ENCODE assay signal across 8 cellular contexts in the genomic region with DNA sequence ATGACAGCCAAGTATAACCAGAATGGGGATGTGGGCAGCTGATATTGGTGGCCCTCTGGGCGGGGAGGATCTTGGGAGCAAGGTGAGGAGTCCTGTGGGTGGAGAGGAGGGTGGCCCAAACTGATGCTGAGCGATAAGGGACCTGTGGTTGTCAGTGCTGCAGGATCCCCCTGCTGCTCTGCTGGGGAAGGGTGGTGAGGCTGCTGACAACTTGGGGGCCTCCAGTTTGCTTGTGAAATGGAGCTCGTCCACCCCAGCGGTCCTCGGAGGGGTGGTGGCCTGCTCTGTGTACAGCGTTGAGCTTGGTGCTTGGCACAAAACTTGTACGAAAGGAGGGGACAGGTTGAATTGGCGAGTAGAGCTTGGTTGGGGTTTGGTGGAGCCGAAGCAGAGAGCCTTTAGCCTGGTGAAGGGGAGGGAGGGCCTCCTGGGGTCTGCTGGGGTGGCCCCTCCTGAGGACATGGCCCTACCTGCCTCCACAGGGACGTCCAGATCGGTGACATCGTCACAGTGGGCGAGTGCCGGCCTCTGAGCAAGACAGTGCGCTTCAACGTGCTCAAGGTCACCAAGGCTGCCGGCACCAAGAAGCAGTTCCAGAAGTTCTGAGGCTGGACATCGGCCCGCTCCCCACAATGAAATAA. TPM values are rescaled to one million over a fixed set of nuclear protein-coding genes. Genes with fewer than 3 reads are reported as not detected.
DNase-seq lines count a peak whose midpoint lies in the region; ATAC-seq lines count a peak whose summit lies in the region.

No MANE protein-coding gene starts in this region.

- H3K4me1 Mint-ChIP-seq in activated T-cell treated with anti-CD3 and anti-CD28 coated beads, Interleukin-2, amount 50 U/mL, for 24 hours (ENCODE audit: low read depth), result peaks cover 54% of the 10 kb centered on the region

- no peak for ATAC-seq in GM21737 (IDR thresholded peaks at IDR 0.05; ENCODE audit: unreplicated experiment)

- H3K36me3 Mint-ChIP-seq in activated T-cell treated with anti-CD3 and anti-CD28 coated beads, Interleukin-2, amount 50 U/mL, for 24 hours (ENCODE audit: low read depth), result peaks cover 45% of the 10 kb centered on the region

- H3K9me3 ChIP-seq in iPS-20b (ENCODE audit: insufficient read depth, low read depth, low read length), result no peaks in the 10 kb centered on the region
- no peaks in the 10 kb centered on the region for H3K9me3 ChIP-seq in thymus (ENCODE audit: control insufficient read depth)

- WGBS in thymus, result 93% methylated on average over 19 of the region's 19 CpGs

- H3K36me3 ChIP-seq in iPS-20b (ENCODE audit: insufficient read depth, low read depth, low read length) (peaks cover 38% of the 10 kb centered on the region), thymus (ENCODE audit: control insufficient read depth, insufficient read depth) (peaks cover 26% of the 10 kb centered on the region)

- peak overlapping the region; percentile 17; the same call in 1 of the 2 replicates for H3K9ac ChIP-seq in iPS-20b (ENCODE audit: low read depth, low read length)

- H3K4me3 Mint-ChIP-seq in activated T-cell treated with anti-CD3 and anti-CD28 coated beads, Interleukin-2, amount 50 U/mL, for 24 hours, result peak overlapping the region; percentile 98

- DNase-seq in activated naive CD4-positive, alpha-beta T cell treated with Interleukin-2 at 50 U/mL for 16 hours, result peak; percentile 44
- DNase-seq in activated naive CD4-positive, alpha-beta T cell (lab: John Stamatoyannopoulos, UW), result no peak
- DNase-seq in activated T-cell treated with anti-CD3 and anti-CD28 coated beads, Interleukin-2, amount 50 U/mL, for 24 hours, result peak; percentile 62
- DNase-seq in anterior cingulate cortex (lab: John Stamatoyannopoulos, UW), result no peak
- no peak for DNase-seq in NCI-H2227 (lab: John Stamatoyannopoulos, UW; ENCODE audit: unreplicated experiment)

- H3K27ac Mint-ChIP-seq in activated T-cell treated with anti-CD3 and anti-CD28 coated beads, Interleukin-2, amount 50 U/mL, for 24 hours, result peak overlapping the region; percentile 99

- no peaks in the 10 kb centered on the region for H3K9me3 Mint-ChIP-seq in activated T-cell treated with anti-CD3 and anti-CD28 coated beads, Interleukin-2, amount 50 U/mL, for 24 hours

- H3K4me1 ChIP-seq in iPS-20b (ENCODE audit: insufficient read depth, low read length) (peaks cover 8% of the 10 kb centered on the region; the same call in 1 of the 2 replicates), thymus (ENCODE audit: control insufficient read depth, insufficient read depth, low read length) (peaks cover 24% of the 10 kb centered on the region)

- H3K27me3 ChIP-seq in iPS-20b (ENCODE audit: insufficient read depth, low read length), result no peaks in the 10 kb centered on the region
- no peaks in the 10 kb centered on the region for H3K27me3 ChIP-seq in thymus (ENCODE audit: control insufficient read depth, insufficient read depth)

- H3K27me3 Mint-ChIP-seq in activated T-cell treated with anti-CD3 and anti-CD28 coated beads, Interleukin-2, amount 50 U/mL, for 24 hours, result no peaks in the 10 kb centered on the region

- H3K27ac ChIP-seq in iPS-20b (ENCODE audit: low read length), result no peak overlapping the region
- H3K27ac ChIP-seq in thymus (ENCODE audit: low read depth), result peak overlapping the region; percentile 88

- H3K4me3 ChIP-seq in iPS-20b (ENCODE audit: low read length) (no peak overlapping the region; the same call in 1 of the 2 replicates), thymus (ENCODE audit: low read length) (peak overlapping the region; percentile 57)

RNA-seq across cellular contexts. Expression of a gene that starts 2.9 kb away (rescaled TPM):
- 4,965 TPM for polyA plus RNA-seq in thymus

RNA-seq across cellular contexts. Expression of a gene that starts 11.7 kb away (rescaled TPM):
- polyA plus RNA-seq in thymus, result 4,231 TPM

RNA-seq across cellular contexts. Expression of a gene that starts 13.3 kb away (rescaled TPM):
- polyA plus RNA-seq in thymus, result 166 TPM

RNA-seq across cellular contexts. Expression of a gene that starts 25.1 kb away (rescaled TPM):
- 32.1 TPM for polyA plus RNA-seq in thymus

RNA-seq across cellular contexts. Expression of a gene that starts 28.7 kb away (rescaled TPM):
- polyA plus RNA-seq in thymus, result 32.7 TPM

Comparison
In these comparisons a context has a peak if more than half of its experiments do, and no peak if none do; other contexts are left out.
1. DNase-seq: peak in activated naive CD4-positive, alpha-beta T cell treated with Interleukin-2 at 50 U/mL for 16 hours (single experiment) and activated T-cell treated with anti-CD3 and anti-CD28 coated beads, Interleukin-2, amount 50 U/mL, for 24 hours (single experiment); none in activated naive CD4-positive, alpha-beta T cell (0 of 4), anterior cingulate cortex (0 of 58) and NCI-H2227 (single experiment).